Comparison of ENCODE assay signal across 7 cellular contexts in the genomic region with DNA sequence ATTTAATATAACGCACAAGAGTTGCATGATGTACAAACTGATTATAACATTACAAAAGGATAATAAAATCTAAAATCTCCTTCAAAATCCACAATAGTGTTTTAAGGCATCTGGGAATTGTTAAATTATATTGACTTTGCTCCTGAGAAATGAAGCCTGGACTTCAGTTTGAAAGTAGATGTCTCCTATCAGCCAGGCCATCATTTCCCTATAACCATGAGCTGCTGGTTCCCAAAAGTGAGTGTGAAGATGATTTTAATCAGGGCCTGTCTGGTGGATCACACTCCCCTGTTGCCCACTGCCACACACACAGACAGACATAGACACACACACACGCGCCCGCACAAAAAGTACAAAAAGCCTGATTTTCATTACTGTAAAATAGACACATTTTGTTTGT.
"Had no signal": no experiment of that assay in that cellular context is flagged by ENCODE, and none has a peak within 500 bp of the region (broad histone marks: within the 10 kb centered on the region; RNA-seq: fewer than 3 reads in every experiment).

No MANE protein-coding gene starts in this region.

- ATAC-seq: GM23338, HCT116, K562 had no signal

- DNase-seq: HFFc6, IMR-90, KG1 had no signal

- H3K27ac Mint-ChIP-seq: GM23338, HFFc6 had no signal

- H3K4me2 ChIP-seq: GM23338 had no signal

- H3K4me3 ChIP-seq: GM23338, HAP-1, K562 had no signal

- H3K4me3 Mint-ChIP-seq: GM23338, HFFc6 had no signal

- H3K4me1 Mint-ChIP-seq: GM23338 had no signal

- H3K36me3 ChIP-seq: HAP-1 had no signal

- H2AFZ ChIP-seq: GM23338 had no signal

- H3K9me3 ChIP-seq: HAP-1 had no signal
